In genomic region chr17:36777118-36777517, GRCh38 we compare ENCODE assay signal across 18 cellular contexts.
DNase-seq lines count a peak whose midpoint lies in the region; ATAC-seq, FAIRE-seq and TF ChIP-seq lines count a peak whose summit lies in the region.
"Had no signal": no experiment of that assay in that cellular context is flagged by ENCODE, and none has a peak within 500 bp of the region (broad histone marks: within the 10 kb centered on the region; RNA-seq: fewer than 3 reads in every experiment).

No MANE protein-coding gene starts in this region.

- no peaks in the 10 kb centered on the region for H3K36me3 Mint-ChIP-seq in activated naive CD4-positive, alpha-beta T cell treated with anti-CD3 and anti-CD28 coated beads for 36 hours (ENCODE audit: low read depth)
- H3K36me3 Mint-ChIP-seq: naive B cell had no signal

- CTCF ChIA-PET in activated naive CD4-positive, alpha-beta T cell treated with anti-CD3 and anti-CD28 coated beads for 36 hours (lab: Charles Lee), result no interaction called here

- no peak overlapping the region for H3K4me3 ChIP-seq in pancreas
- H3K4me3 ChIP-seq: BLaER1, heart left ventricle, tibial artery had no signal

- intact Hi-C loops in pancreas (cut with DNase I), result no loop called here
- intact Hi-C loops in activated naive CD4-positive, alpha-beta T cell treated with anti-CD3 and anti-CD28 coated beads for 36 hours (cut with micrococcal nuclease), result no loop called here

- no peak overlapping the region for H3K27ac Mint-ChIP-seq in activated naive CD4-positive, alpha-beta T cell treated with anti-CD3 and anti-CD28 coated beads for 36 hours
- H3K27ac Mint-ChIP-seq: activated naive CD4-positive, alpha-beta T cell treated with anti-CD3 and anti-CD28 coated beads, Interleukin-2, amount 50 U/mL, for 24 hours; naive B cell had no signal

- H3K36me3 ChIP-seq in pancreas, result no peaks in the 10 kb centered on the region
- H3K36me3 ChIP-seq: BLaER1, heart left ventricle, tibial artery had no signal

- peak; percentile 11 for DNase-seq in EH (ENCODE audit: low read depth)
- peak; percentile 26 for DNase-seq in KBM-7
- peak; percentile 38 for DNase-seq in astrocyte of the hippocampus (ENCODE audit: low read depth, low spot score)
- peak; percentile 86 for DNase-seq in left kidney (ENCODE audit: low read depth, low spot score)
- DNase-seq in hippocampal formation (lab: John Stamatoyannopoulos, UW), result no peak
- DNase-seq in superior temporal gyrus (ENCODE audit: extremely low spot score), result no peak
- DNase-seq in pancreas, result no peak
- DNase-seq in activated naive CD4-positive, alpha-beta T cell treated with anti-CD3 and anti-CD28 coated beads for 36 hours, result no peak
- DNase-seq: heart left ventricle; left cardiac atrium; naive B cell; NCI-H2227 treated with DMSO at 0.1 percent for 48 hours; stimulated activated CD4-positive, alpha-beta T cell treated with anti-CD3 and anti-CD28 coated beads, Interleukin-1b, Interleukin-23, amount 100 ng/mL, for 48 hours had no signal

- 20 to 22% methylated on average over 6 of the region's 6 CpGs for WGBS in pancreas, 2 donors

- H3K4me3 Mint-ChIP-seq in activated naive CD4-positive, alpha-beta T cell treated with anti-CD3 and anti-CD28 coated beads for 36 hours, result no peak overlapping the region
- H3K4me3 Mint-ChIP-seq: activated naive CD4-positive, alpha-beta T cell treated with anti-CD3 and anti-CD28 coated beads, Interleukin-2, amount 50 U/mL, for 24 hours; naive B cell had no signal

- no peak for FAIRE-seq in pancreas (lab: Jason Lieb, UNC)
- FAIRE-seq: GM12892 had no signal

- H3K4me1 ChIP-seq in pancreas, result no peaks in the 10 kb centered on the region
- H3K4me1 ChIP-seq: BLaER1, heart left ventricle, tibial artery had no signal

- peaks cover 0 to 6% (median 0%) of the 10 kb centered on the region in 4 donors for H3K27me3 ChIP-seq in pancreas
- H3K27me3 ChIP-seq: BLaER1 had no signal

- no peak for ATAC-seq in pancreas
- ATAC-seq: heart left ventricle, left cardiac atrium had no signal

- no peaks in the 10 kb centered on the region for H3K9me3 ChIP-seq in pancreas
- H3K9me3 ChIP-seq: BLaER1, heart left ventricle, tibial artery had no signal

- H3K27ac ChIP-seq in pancreas, result no peak overlapping the region
- H3K27ac ChIP-seq: BLaER1, epithelial cell of prostate, heart left ventricle, tibial artery had no signal

- no peak for TF ChIP-seq CTCF in pancreas (IDR thresholded peaks at IDR 0.05)

- in situ Hi-C loops in KBM-7 (cut with MboI; ENCODE audit: low pct_unique_long_range_greater_than_20kb, low sequenced_read_pairs), result no loop called here

- H3K27me3 Mint-ChIP-seq in activated naive CD4-positive, alpha-beta T cell treated with anti-CD3 and anti-CD28 coated beads for 36 hours (ENCODE audit: low read depth), result peaks cover 30% of the 10 kb centered on the region

- H3K4me1 Mint-ChIP-seq in activated naive CD4-positive, alpha-beta T cell treated with anti-CD3 and anti-CD28 coated beads for 36 hours (ENCODE audit: low read depth), result no peaks in the 10 kb centered on the region
- H3K4me1 Mint-ChIP-seq: activated naive CD4-positive, alpha-beta T cell treated with anti-CD3 and anti-CD28 coated beads, Interleukin-2, amount 50 U/mL, for 24 hours; naive B cell had no signal

- no peaks in the 10 kb centered on the region for H3K9me3 Mint-ChIP-seq in activated naive CD4-positive, alpha-beta T cell treated with anti-CD3 and anti-CD28 coated beads for 36 hours
- H3K9me3 Mint-ChIP-seq: activated naive CD4-positive, alpha-beta T cell treated with anti-CD3 and anti-CD28 coated beads, Interleukin-2, amount 50 U/mL, for 24 hours had no signal

Comparison
In these comparisons a context has a peak if more than half of its experiments do, and no peak if none do; other contexts are left out.
1. DNase-seq: peak in EH (single experiment), KBM-7 (single experiment), astrocyte of the hippocampus (single experiment) and left kidney (single experiment); none in hippocampal formation (0 of 2), superior temporal gyrus (single experiment), pancreas (0 of 6) and activated naive CD4-positive, alpha-beta T cell treated with anti-CD3 and anti-CD28 coated beads for 36 hours (single experiment).